Comparison of ENCODE assay signal across 8 cellular contexts in genomic region chr22:28441720-28442263, GRCh38.
DNase-seq lines count a peak whose midpoint lies in the region; ATAC-seq lines count a peak whose summit lies in the region.

No MANE protein-coding gene starts in this region.

- peak overlapping the region; percentile 31 for H2AK5ac ChIP-seq in mesenchymal stem cell (ENCODE audit: low read length, severe bottlenecking)

- DNase-seq in activated naive CD4-positive, alpha-beta T cell treated with Interleukin-2 at 50 U/mL for 16 hours, result no peak
- DNase-seq in mesenchymal stem cell, result no peak
- DNase-seq in NK-92 treated with Interleukin-12 subunit alpha and Interleukin-12 subunit beta, amount 100 ng/mL, for 24 hours (lab: John Stamatoyannopoulos, UW), result no peak
- no peak for DNase-seq in stimulated activated naive CD4-positive, alpha-beta T cell (lab: John Stamatoyannopoulos, UW)

- H3K4me2 ChIP-seq in mesenchymal stem cell (ENCODE audit: low read length, poor library complexity, severe bottlenecking), result peak overlapping the region; percentile 96

- H3K4me1 Mint-ChIP-seq in activated naive CD4-positive, alpha-beta T cell treated with anti-CD3 and anti-CD28 coated beads, Interleukin-2, amount 50 U/mL, for 24 hours, result peaks cover 29% of the 10 kb centered on the region

- no peaks in the 10 kb centered on the region for H3K27me3 Mint-ChIP-seq in activated naive CD4-positive, alpha-beta T cell treated with anti-CD3 and anti-CD28 coated beads, Interleukin-2, amount 50 U/mL, for 24 hours

- peak overlapping the region; percentile 98 for H2AFZ ChIP-seq in mesenchymal stem cell (ENCODE audit: low read depth, low read length)

- H3K4ac ChIP-seq in mesenchymal stem cell (ENCODE audit: low read depth in 1 of 2, low read length in 2 of 2), result peak overlapping the region in 1 of 2 experiments; percentile 98

- peaks cover 15% of the 10 kb centered on the region for H3K79me1 ChIP-seq in mesenchymal stem cell (replicated peaks; ENCODE audit: low read length, poor library complexity, severe bottlenecking)

- H3K27ac ChIP-seq in cingulate gyrus (ENCODE audit: low read depth, low read length) (peak overlapping the region; percentile 60), mesenchymal stem cell (ENCODE audit: low read length, poor library complexity, severe bottlenecking) (peak overlapping the region; percentile 80), urinary bladder (ENCODE audit: low read depth) (no peak overlapping the region)

- H3K4me3 ChIP-seq in mesenchymal stem cell (ENCODE audit: insufficient read depth in 1 of 2, low read depth in 1 of 2, low read length in 2 of 2) (peak overlapping the region; percentile 58 to 79), urinary bladder (ENCODE audit: low read depth, low read length) (peak overlapping the region; percentile 63)

- no peaks in the 10 kb centered on the region for H3K9me3 ChIP-seq in mesenchymal stem cell (ENCODE audit: control insufficient read depth, low read length)

- H2BK12ac ChIP-seq in mesenchymal stem cell (ENCODE audit: low read length in 2 of 2), result no peak overlapping the region

- WGBS in mesenchymal stem cell, result 27% methylated on average over 16 of the region's 16 CpGs
- 6% methylated on average over 16 of the region's 16 CpGs for WGBS in urinary bladder

- H3K36me3 ChIP-seq in mesenchymal stem cell (ENCODE audit: control insufficient read depth in 1 of 2, insufficient read depth in 2 of 2, low read depth in 1 of 2, low read length in 2 of 2) (no peaks in the 10 kb centered on the region), urinary bladder (ENCODE audit: insufficient read depth) (no peaks in the 10 kb centered on the region)

- no peaks in the 10 kb centered on the region for H3K36me3 Mint-ChIP-seq in activated naive CD4-positive, alpha-beta T cell treated with anti-CD3 and anti-CD28 coated beads, Interleukin-2, amount 50 U/mL, for 24 hours

- H2BK5ac ChIP-seq in mesenchymal stem cell (ENCODE audit: low read depth, low read length, poor library complexity, severe bottlenecking), result peak overlapping the region; percentile 89

- no peaks in the 10 kb centered on the region for H3K27me3 ChIP-seq in mesenchymal stem cell (ENCODE audit: control insufficient read depth in 1 of 2, insufficient read depth in 1 of 2, low read length in 2 of 2)

- no peak overlapping the region for H2BK15ac ChIP-seq in mesenchymal stem cell (ENCODE audit: low read depth, poor library complexity, severe bottlenecking)

- H4K8ac ChIP-seq in mesenchymal stem cell (ENCODE audit: low read length), result peak overlapping the region; percentile 95

- no peak overlapping the region for H3K23ac ChIP-seq in mesenchymal stem cell (ENCODE audit: low read length in 2 of 2)

- no peak overlapping the region for H2BK120ac ChIP-seq in mesenchymal stem cell (ENCODE audit: low read depth, low read length)

- peak overlapping the region; percentile 90 for H3K4me3 Mint-ChIP-seq in activated naive CD4-positive, alpha-beta T cell treated with anti-CD3 and anti-CD28 coated beads, Interleukin-2, amount 50 U/mL, for 24 hours

- no peak for ATAC-seq in HG03469 (IDR thresholded peaks at IDR 0.05; ENCODE audit: unreplicated experiment)

- H3K27ac Mint-ChIP-seq in activated naive CD4-positive, alpha-beta T cell treated with anti-CD3 and anti-CD28 coated beads, Interleukin-2, amount 50 U/mL, for 24 hours, result peak overlapping the region; percentile 25

- no peaks in the 10 kb centered on the region for H3K9me3 Mint-ChIP-seq in activated naive CD4-positive, alpha-beta T cell treated with anti-CD3 and anti-CD28 coated beads, Interleukin-2, amount 50 U/mL, for 24 hours

- H3K14ac ChIP-seq in mesenchymal stem cell (ENCODE audit: low read length in 2 of 2), result peak overlapping the region in 1 of 2 experiments; percentile 95

- peaks cover 2% of the 10 kb centered on the region for H3K4me1 ChIP-seq in mesenchymal stem cell (ENCODE audit: control insufficient read depth, insufficient read depth, low read depth, low read length)
- H3K4me1 ChIP-seq in urinary bladder (ENCODE audit: insufficient read depth), result peaks cover 1% of the 10 kb centered on the region

- H3K18ac ChIP-seq in mesenchymal stem cell (ENCODE audit: low read depth in 1 of 2, low read length in 2 of 2), result peak overlapping the region; percentile 64 to 97

- H4K91ac ChIP-seq in mesenchymal stem cell (ENCODE audit: low read length), result peak overlapping the region; percentile 57

- peak overlapping the region; percentile 94 for H3K9ac ChIP-seq in mesenchymal stem cell (ENCODE audit: low read length)
